Comparison of ENCODE assay signal across 24 cellular contexts in genomic region chr12:87929346-87929745, GRCh38.
"Had no signal": no experiment of that assay in that cellular context is flagged by ENCODE, and none has a peak within 500 bp of the region (broad histone marks: within the 10 kb centered on the region; RNA-seq: fewer than 3 reads in every experiment).

No MANE protein-coding gene starts in this region.

- H3K27ac Mint-ChIP-seq: effector memory CD8-positive, alpha-beta T cell; naive B cell; nephron; neural progenitor cell; progenitor cell of endocrine pancreas; type B pancreatic cell had no signal

- H3K9me3 Mint-ChIP-seq: naive B cell, nephron, neural progenitor cell, type B pancreatic cell had no signal

- H3K4me1 ChIP-seq: gastrocnemius medialis, left lung, neural progenitor cell, parathyroid adenoma, right lobe of liver, stomach, testis, tibial artery had no signal

- H3K27ac ChIP-seq: gastrocnemius medialis, left lung, neural progenitor cell, parathyroid adenoma, right lobe of liver, stomach, testis, tibial artery had no signal

- DNase-seq: cortex of kidney; effector memory CD8-positive, alpha-beta T cell; gastrocnemius medialis; kidney; left lung; mesendoderm; midbrain; naive B cell; right lobe of liver; stimulated activated CD4-positive, alpha-beta T cell treated with anti-CD3 and anti-CD28 coated beads, Interleukin-12 subunit alpha, Interleukin-12 subunit beta, amount 100 ng/mL, for 4 hours; stimulated activated CD4-positive, alpha-beta T cell treated with anti-CD3 and anti-CD28 coated beads, Interleukin-1b, Interleukin-23, amount 100 ng/mL, for 48 hours; stimulated activated CD4-positive, alpha-beta T cell treated with anti-CD3 and anti-CD28 coated beads, Interleukin-4, amount 100 ng/mL, for 1 hour; stimulated activated CD8-positive, alpha-beta memory T cell treated with anti-CD3 and anti-CD28 coated beads, Interleukin-4, amount 100 ng/mL, for 48 hours; stimulated activated naive CD4-positive, alpha-beta T cell treated with Interleukin-2 at 50 U/mL for 16 hours; stomach; testis; tibial artery had no signal

- H3K36me3 Mint-ChIP-seq: naive B cell, neural progenitor cell, type B pancreatic cell had no signal

- H3K4me3 ChIP-seq: gastrocnemius medialis, left lung, neural progenitor cell, right lobe of liver, smooth muscle cell, stomach, testis, tibial artery had no signal

- H3K36me3 ChIP-seq: gastrocnemius medialis, left lung, neural progenitor cell, right lobe of liver, stomach, tibial artery had no signal

- H3K9ac ChIP-seq: neural progenitor cell, parathyroid adenoma had no signal

- H3K4me2 ChIP-seq: neural progenitor cell, smooth muscle cell had no signal

- ATAC-seq: effector memory CD8-positive, alpha-beta T cell; gastrocnemius medialis; left lung; right lobe of liver had no signal

- H3K4me3 Mint-ChIP-seq: effector memory CD8-positive, alpha-beta T cell; naive B cell; nephron; neural progenitor cell; type B pancreatic cell had no signal

- H2AFZ ChIP-seq: neural progenitor cell, parathyroid adenoma had no signal

- H3K27me3 ChIP-seq: gastrocnemius medialis, left lung, neural progenitor cell, right lobe of liver, stomach, testis, tibial artery had no signal

- FAIRE-seq: endometrium, kidney had no signal

- H3K9me3 ChIP-seq: gastrocnemius medialis, left lung, right lobe of liver, stomach, testis, tibial artery had no signal

- H3K4me1 Mint-ChIP-seq: naive B cell, neural progenitor cell had no signal
